8 cellular contexts compared by ENCODE assay signal in the genomic region with DNA sequence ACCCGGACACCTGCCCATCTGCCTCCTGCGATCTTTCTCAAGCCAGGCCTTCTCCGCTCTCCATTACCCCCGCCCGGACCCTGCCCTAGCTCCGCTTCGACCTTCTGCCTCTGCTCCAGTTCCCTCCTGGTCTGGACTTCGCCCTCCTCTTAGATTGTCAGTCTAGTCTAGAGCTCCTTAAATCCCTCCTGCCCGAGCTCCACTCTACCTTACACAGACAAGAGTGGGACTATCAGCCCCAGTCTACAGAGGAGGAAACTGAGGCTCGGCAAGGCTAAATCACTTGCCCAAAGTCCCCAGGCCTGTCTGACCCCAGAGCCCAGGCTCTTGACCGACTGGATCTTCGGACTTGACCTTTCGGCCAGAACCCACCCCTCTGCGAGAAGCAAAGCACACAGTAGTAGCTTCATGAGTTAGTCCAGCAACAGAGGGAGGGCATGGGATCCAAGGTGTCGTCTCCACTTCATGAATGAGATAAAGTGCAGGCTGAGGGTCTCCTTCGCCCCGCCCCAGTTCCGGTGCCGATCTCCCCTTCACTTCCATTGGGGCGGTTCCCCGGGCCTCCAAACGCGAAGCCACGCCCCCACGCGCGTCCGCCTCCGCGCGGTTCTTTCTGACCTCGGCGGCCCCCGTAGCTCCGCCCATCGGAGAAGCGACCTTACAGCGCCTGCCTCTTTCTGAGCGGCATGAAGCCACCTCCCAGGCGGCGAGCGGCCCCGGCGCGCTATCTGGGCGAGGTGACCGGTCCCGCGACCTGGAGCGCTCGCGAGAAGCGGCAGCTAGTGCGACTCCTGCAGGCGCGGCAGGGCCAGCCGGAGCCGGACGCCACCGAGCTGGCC. TPM values are rescaled to one million over a fixed set of nuclear protein-coding genes. Genes with fewer than 3 reads are reported as not detected.
DNase-seq lines count a peak whose midpoint lies in the region; ATAC-seq, FAIRE-seq and TF ChIP-seq lines count a peak whose summit lies in the region.

A gene with protein sequence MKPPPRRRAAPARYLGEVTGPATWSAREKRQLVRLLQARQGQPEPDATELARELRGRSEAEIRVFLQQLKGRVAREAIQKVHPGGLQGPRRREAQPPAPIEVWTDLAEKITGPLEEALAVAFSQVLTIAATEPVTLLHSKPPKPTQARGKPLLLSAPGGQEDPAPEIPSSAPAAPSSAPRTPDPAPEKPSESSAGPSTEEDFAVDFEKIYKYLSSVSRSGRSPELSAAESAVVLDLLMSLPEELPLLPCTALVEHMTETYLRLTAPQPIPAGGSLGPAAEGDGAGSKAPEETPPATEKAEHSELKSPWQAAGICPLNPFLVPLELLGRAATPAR (plus strand): TSS at position 658 of the 839 bp plus-strand sequence. CDS start 29 bp downstream, at position 687.

- H3K4me3 ChIP-seq in HEK293 (ENCODE audit: low read depth, low read length) (peak within 1 kb of the TSS; percentile 80), gastroesophageal sphincter (peak within 1 kb of the TSS; percentile 57 to 64), suprapubic skin (peak within 1 kb of the TSS; percentile 77)

- intact Hi-C loops in activated naive CD4-positive, alpha-beta T cell treated with anti-CD3 and anti-CD28 coated beads for 36 hours (cut with micrococcal nuclease): loop anchor here (1.0 to 2.0 kb wide), 7 partner anchors 17 to 401 kb away; a partner anchor contains a TSS

- no peaks in the 10 kb centered on the region for H3K9me3 Mint-ChIP-seq in activated naive CD4-positive, alpha-beta T cell treated with anti-CD3 and anti-CD28 coated beads for 36 hours

- H3K4me1 ChIP-seq in HEK293 (ENCODE audit: control insufficient read depth, insufficient read depth, low read length): peaks cover 3% of the 10 kb centered on the region; the same call in 1 of the 2 replicates
- peaks cover 0 to 88% (median 52%) of the 10 kb centered on the region in 3 donors for H3K4me1 ChIP-seq in gastroesophageal sphincter
- peaks cover 82% of the 10 kb centered on the region for H3K4me1 ChIP-seq in suprapubic skin

- 23 to 42% methylated on average over 14 of the region's 60 CpGs for WGBS in gastroesophageal sphincter (ENCODE audit: low coverage in 1 of 2), 2 donors
- 11% methylated on average over 52 of the region's 60 CpGs for WGBS in suprapubic skin

- no peaks in the 10 kb centered on the region for H3K36me3 Mint-ChIP-seq in activated naive CD4-positive, alpha-beta T cell treated with anti-CD3 and anti-CD28 coated beads for 36 hours (ENCODE audit: low read depth)

- peak within 1 kb of the TSS; percentile 81 for H3K4me3 Mint-ChIP-seq in activated naive CD4-positive, alpha-beta T cell treated with anti-CD3 and anti-CD28 coated beads for 36 hours

- peaks cover 38% of the 10 kb centered on the region for H3K4me1 Mint-ChIP-seq in activated naive CD4-positive, alpha-beta T cell treated with anti-CD3 and anti-CD28 coated beads for 36 hours (ENCODE audit: low read depth)

- TF ChIP-seq POLR2A in gastroesophageal sphincter (IDR thresholded peaks at IDR 0.05): peak; percentile 37 to 51
- no peak for TF ChIP-seq POLR2A in suprapubic skin (IDR thresholded peaks at IDR 0.05)

- TF ChIP-seq CTCF in HEK293 (tag by site-specific recombination; IDR thresholded peaks at IDR 0.05) (no peak), gastroesophageal sphincter (IDR thresholded peaks at IDR 0.05) (peak in 1 of 4 experiments; percentile 27), suprapubic skin (IDR thresholded peaks at IDR 0.05) (no peak)

- H3K27ac ChIP-seq in HEK293 (ENCODE audit: extremely low read depth, low read depth, low read length) (peak within 1 kb of the TSS; percentile 49; the same call in 1 of the 2 replicates), gastroesophageal sphincter (peak within 1 kb of the TSS; percentile 66 to 97 (median 94)), suprapubic skin (peak within 1 kb of the TSS; percentile 90)

- TF ChIP-seq EP300 in gastroesophageal sphincter (IDR thresholded peaks at IDR 0.05) (no peak), suprapubic skin (IDR thresholded peaks at IDR 0.05) (no peak)

- H3K9me3 ChIP-seq in HEK293 (ENCODE audit: control insufficient read depth, insufficient read depth, low read depth, low read length) (no peaks in the 10 kb centered on the region), gastroesophageal sphincter (no peaks in the 10 kb centered on the region), suprapubic skin (no peaks in the 10 kb centered on the region)

- peaks cover 42% of the 10 kb centered on the region for H3K27me3 ChIP-seq in gastroesophageal sphincter
- H3K27me3 ChIP-seq in suprapubic skin: peaks cover 42% of the 10 kb centered on the region

- peak; percentile 96 for DNase-seq in NAMALWA (ENCODE audit: low spot score)
- DNase-seq in SK-N-DZ (ENCODE audit: low spot score): peak; percentile 95
- DNase-seq in activated naive CD4-positive, alpha-beta T cell treated with anti-CD3 and anti-CD28 coated beads for 36 hours: peak; percentile 96
- DNase-seq in nucleus accumbens (lab: John Stamatoyannopoulos, UW): peak in 55 of 56 donors; percentile 62 to 98 (median 92)
- peak; percentile 98 for DNase-seq in suprapubic skin (ENCODE audit: low spot score in 2 of 2)

- H3K36me3 ChIP-seq in HEK293 (ENCODE audit: control insufficient read depth in 2 of 2, insufficient read depth in 1 of 2, low read length in 2 of 2): peaks cover 0 to 15% of the 10 kb centered on the region in 2 experiments; a peak in 1 of 3 replicates
- H3K36me3 ChIP-seq in gastroesophageal sphincter: peaks cover 0 to 19% of the 10 kb centered on the region in 2 donors
- H3K36me3 ChIP-seq in suprapubic skin: peaks cover 16% of the 10 kb centered on the region

- peak within 1 kb of the TSS; percentile 73 for H3K27ac Mint-ChIP-seq in activated naive CD4-positive, alpha-beta T cell treated with anti-CD3 and anti-CD28 coated beads for 36 hours

- POLR2A ChIA-PET in HEK293 (lab: Yijun Ruan, JAX): interaction anchor here (0.5 to 3.5 kb wide), 20 partner anchors 8 to 594 kb away, joined by 3 to 36 read pairs (median 7); a partner anchor contains a TSS

- ATAC-seq in gastroesophageal sphincter: peak; percentile 78

- CTCF ChIA-PET in HEK293 (lab: Yijun Ruan, JAX): interaction anchor here (0.7 to 3.1 kb wide), 11 partner anchors 8 to 352 kb away, joined by 3 to 25 read pairs (median 3); a partner anchor contains a TSS
- CTCF ChIA-PET in activated naive CD4-positive, alpha-beta T cell treated with anti-CD3 and anti-CD28 coated beads for 36 hours (lab: Charles Lee): interaction anchor here (0.7 to 2.4 kb wide), 7 partner anchors 10 to 352 kb away, joined by 3 to 12 read pairs (median 4); a partner anchor contains a TSS

- peaks cover 25% of the 10 kb centered on the region for H3K27me3 Mint-ChIP-seq in activated naive CD4-positive, alpha-beta T cell treated with anti-CD3 and anti-CD28 coated beads for 36 hours (ENCODE audit: low read depth)

- peak; percentile 75 for FAIRE-seq in G401.6 (lab: Jason Lieb, UNC)

TF ChIP-seq in HEK293, 187 proteins besides CTCF, POLR2A, EP300 and RAD21 (continues in another document):
- TF ChIP-seq SP3 (tag by site-specific recombination; IDR thresholded peaks at IDR 0.05) (peak; percentile 92), KLF10 (tag by site-specific recombination; IDR thresholded peaks at IDR 0.05) (peak; percentile 89), ZNF391 (tag by site-specific recombination; IDR thresholded peaks at IDR 0.05; ENCODE audit: borderline replicate concordance, low read depth) (no peak), ZNF24 (tag by site-specific recombination; IDR thresholded peaks at IDR 0.05) (no peak), ZBTB1 (tag by site-specific recombination; IDR thresholded peaks at IDR 0.05) (0 out of 2 replicates have a peak, but pooled peaks have one; percentile 7), ZNF548 (tag by site-specific recombination; IDR thresholded peaks at IDR 0.05) (no peak), ZNF561 (tag by site-specific recombination; IDR thresholded peaks at IDR 0.05; ENCODE audit: borderline replicate concordance) (peak; percentile 72; the same call in 1 of the 2 replicates), ZFHX2 (tag by site-specific recombination; conservative IDR thresholded peaks at IDR 0.05) (peak; percentile 71), KLF7 (tag by site-specific recombination; IDR thresholded peaks at IDR 0.05; ENCODE audit: borderline replicate concordance) (peak; percentile 56; the same call in 1 of the 2 replicates), ZNF2 (tag by site-specific recombination; IDR thresholded peaks at IDR 0.05) (0 out of 2 replicates have a peak, but pooled peaks have one; percentile 42), ZXDB (tag by site-specific recombination; IDR thresholded peaks at IDR 0.05) (peak; percentile 64; the same call in 1 of the 2 replicates), ZIC2 (tag by site-specific recombination; IDR thresholded peaks at IDR 0.05) (peak; percentile 30; the same call in 1 of the 2 replicates)
- TF ChIP-seq, protein P1, sequence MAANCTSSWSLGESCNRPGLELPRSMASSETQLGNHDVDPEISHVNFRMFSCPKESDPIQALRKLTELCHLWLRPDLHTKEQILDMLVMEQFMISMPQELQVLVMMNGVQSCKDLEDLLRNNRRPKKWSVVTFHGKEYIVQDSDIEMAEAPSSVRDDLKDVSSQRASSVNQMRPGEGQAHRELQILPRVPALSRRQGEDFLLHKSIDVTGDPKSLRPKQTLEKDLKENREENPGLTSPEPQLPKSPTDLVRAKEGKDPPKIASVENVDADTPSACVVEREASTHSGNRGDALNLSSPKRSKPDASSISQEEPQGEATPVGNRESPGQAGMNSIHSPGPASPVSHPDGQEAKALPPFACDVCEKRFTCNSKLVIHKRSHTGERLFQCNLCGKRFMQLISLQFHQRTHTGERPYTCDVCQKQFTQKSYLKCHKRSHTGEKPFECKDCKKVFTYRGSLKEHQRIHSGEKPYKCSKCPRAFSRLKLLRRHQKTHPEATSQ (tag by site-specific recombination; IDR thresholded peaks at IDR 0.05): no peak
- TF ChIP-seq, protein P2, sequence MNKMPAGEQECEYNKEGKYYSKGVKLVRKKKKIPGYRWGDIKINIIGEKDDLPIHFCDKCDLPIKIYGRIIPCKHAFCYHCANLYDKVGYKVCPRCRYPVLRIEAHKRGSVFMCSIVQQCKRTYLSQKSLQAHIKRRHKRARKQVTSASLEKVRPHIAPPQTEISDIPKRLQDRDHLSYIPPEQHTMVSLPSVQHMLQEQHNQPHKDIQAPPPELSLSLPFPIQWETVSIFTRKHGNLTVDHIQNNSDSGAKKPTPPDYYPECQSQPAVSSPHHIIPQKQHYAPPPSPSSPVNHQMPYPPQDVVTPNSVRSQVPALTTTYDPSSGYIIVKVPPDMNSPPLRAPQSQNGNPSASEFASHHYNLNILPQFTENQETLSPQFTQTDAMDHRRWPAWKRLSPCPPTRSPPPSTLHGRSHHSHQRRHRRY (tag by site-specific recombination; IDR thresholded peaks at IDR 0.05): no peak

RNA-seq across cellular contexts. Expression of the gene that starts here (rescaled TPM):
- 16.8 and 19.2 TPM in 2 replicates for polyA plus RNA-seq in SK-N-DZ (2014; cell fraction: cytosol; rRNA removed)
- 7.9 and 14.1 TPM in 2 replicates for polyA plus RNA-seq in SK-N-DZ (2014; cell fraction: nucleus; rRNA removed)
- total RNA-seq in activated naive CD4-positive, alpha-beta T cell treated with anti-CD3 and anti-CD28 coated beads for 36 hours: 10 to 100 TPM; 10.9 to 12.4 TPM
- total RNA-seq in gastroesophageal sphincter: 10 to 100 TPM; 29.5 to 37.7 (median 33.4) TPM
- 10 to 100 TPM; 11.1 to 22.3 (median 19.6) TPM for total RNA-seq in suprapubic skin

Comparison
In these comparisons a context has a peak if more than half of its experiments do, and no peak if none do; other contexts are left out.
1. Peak in every context shown above with its lines: DNase-seq, ATAC-seq, H3K4me3 ChIP-seq and H3K27ac ChIP-seq.
2. POLR2A ChIP-seq: peak in gastroesophageal sphincter (2 of 2); none in suprapubic skin (0 of 2).